In the genomic region with DNA sequence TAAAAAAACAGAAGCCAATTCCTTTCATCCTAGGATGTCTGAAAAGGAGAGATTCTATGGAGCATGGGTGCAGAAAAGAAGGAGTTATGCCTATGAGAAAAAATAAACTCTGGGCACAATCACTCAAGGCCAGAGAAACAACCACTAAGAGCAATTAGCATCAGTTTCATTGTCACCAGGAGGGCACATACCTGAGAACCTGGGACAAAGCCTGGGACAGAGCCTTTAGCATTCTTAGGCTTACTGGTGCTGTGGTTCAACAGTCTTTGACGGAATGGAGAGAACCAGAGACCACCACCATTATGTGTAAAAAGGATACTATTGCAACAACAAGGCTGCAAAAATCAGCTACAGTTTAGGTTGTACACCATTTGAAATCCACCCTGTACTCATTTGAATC, we compare ENCODE assay signal across 24 cellular contexts. TPM values are rescaled to one million over a fixed set of nuclear protein-coding genes. Genes with fewer than 3 reads are reported as not detected.
A peak's percentile ranks its signal among the peaks of the same experiment; 100 is the strongest.
DNase-seq lines count a peak whose midpoint lies in the region; ATAC-seq, FAIRE-seq and TF ChIP-seq lines count a peak whose summit lies in the region.
"Had no signal": no experiment of that assay in that cellular context is flagged by ENCODE, and none has a peak within 500 bp of the region (broad histone marks: within the 10 kb centered on the region; RNA-seq: fewer than 3 reads in every experiment).

No MANE protein-coding gene starts in this region.

- POLR2A ChIA-PET in H1 (lab: Charles Lee; ENCODE audit: partially characterized antibody) = no interaction called here
- POLR2A ChIA-PET in naive thymus-derived CD4-positive, alpha-beta T cell (lab: Charles Lee) = no interaction called here

- ATAC-seq in body of pancreas (no peak), GM18861 (IDR thresholded peaks at IDR 0.05; ENCODE audit: unreplicated experiment) (no peak)
- ATAC-seq in naive thymus-derived CD4-positive, alpha-beta T cell = no peak
- ATAC-seq: A549 had no signal

- H3K4me1 Mint-ChIP-seq in naive thymus-derived CD4-positive, alpha-beta T cell = peaks cover 0 to 5% (median 0%) of the 10 kb centered on the region in 7 donors
- H3K4me1 Mint-ChIP-seq: CD4-positive, alpha-beta memory T cell had no signal

- no peaks in the 10 kb centered on the region for H3K36me3 Mint-ChIP-seq in naive thymus-derived CD4-positive, alpha-beta T cell
- H3K36me3 Mint-ChIP-seq: CD4-positive, alpha-beta memory T cell had no signal

- H3K9me3 ChIP-seq in H1 (ENCODE audit: insufficient read depth in 2 of 2, low read depth in 1 of 2, low read length in 1 of 2) (no peaks in the 10 kb centered on the region), body of pancreas (no peaks in the 10 kb centered on the region)
- H3K9me3 ChIP-seq in naive thymus-derived CD4-positive, alpha-beta T cell (ENCODE audit: control insufficient read depth in 2 of 3, low read length in 3 of 3) = no peaks in the 10 kb centered on the region
- H3K9me3 ChIP-seq: A549; BE2C; BLaER1 treated with 17β-estradiol and CSF1 and Interleukin-3, amounts not matched to agents 10 nM and 100 nM; HAP-1 had no signal

- no peaks in the 10 kb centered on the region for H3K79me2 ChIP-seq in H1 (ENCODE audit: control insufficient read depth in 1 of 2, insufficient read depth in 2 of 2, low read length in 2 of 2)

- H3K36me3 ChIP-seq in H7 (replicated peaks; ENCODE audit: control insufficient read depth, insufficient read depth, low read length) (no peaks in the 10 kb centered on the region), H1 (ENCODE audit: control insufficient read depth in 2 of 4, insufficient read depth in 4 of 4, low read length in 3 of 4) (no peaks in the 10 kb centered on the region), body of pancreas (replicated peaks in 1 of 2; ENCODE audit: insufficient read depth in 1 of 2, low read depth in 2 of 2) (no peaks in the 10 kb centered on the region)
- no peaks in the 10 kb centered on the region for H3K36me3 ChIP-seq in naive thymus-derived CD4-positive, alpha-beta T cell (ENCODE audit: control insufficient read depth in 2 of 3, insufficient read depth in 3 of 3, low read length in 3 of 3)
- H3K36me3 ChIP-seq: BE2C; BLaER1 treated with 17β-estradiol and CSF1 and Interleukin-3, amounts not matched to agents 10 nM and 100 nM; HAP-1 had no signal

- intact Hi-C loops in body of pancreas (cut with DNase I) = no loop called here
- intact Hi-C loops in naive thymus-derived CD4-positive, alpha-beta T cell (cut with micrococcal nuclease) = no loop called here

- H3K4ac ChIP-seq in H1 (replicated peaks; ENCODE audit: insufficient read length, low read depth, low read length) = no peak overlapping the region

- H3K23me2 ChIP-seq in H1 (ENCODE audit: low read depth, low read length) = no peaks in the 10 kb centered on the region

- no peak overlapping the region for H3K14ac ChIP-seq in H1 (ENCODE audit: insufficient read length)

- H2BK15ac ChIP-seq in H1 (ENCODE audit: low read length) = no peak overlapping the region

- no peak overlapping the region for H3K27ac Mint-ChIP-seq in naive thymus-derived CD4-positive, alpha-beta T cell
- H3K27ac Mint-ChIP-seq: CD4-positive, alpha-beta memory T cell; HFFc6 had no signal

- H2BK20ac ChIP-seq in H1 (ENCODE audit: low read length) = no peak overlapping the region

- H3K79me1 ChIP-seq in H1 (ENCODE audit: low read depth, low read length) = no peaks in the 10 kb centered on the region

- H3K4me3 Mint-ChIP-seq in naive thymus-derived CD4-positive, alpha-beta T cell = no peak overlapping the region
- H3K4me3 Mint-ChIP-seq: CD4-positive, alpha-beta memory T cell; HFFc6 had no signal

- peak; percentile 31 for DNase-seq in H7
- no peak for DNase-seq in H1 (ENCODE audit: low read depth in 1 of 2, low spot score in 2 of 2)
- peak; percentile 20 for DNase-seq in iPS DF 19.7 (ENCODE audit: low read depth, low spot score)
- peak; percentile 25 for DNase-seq in iPS-NIHi7 (ENCODE audit: extremely low spot score)
- DNase-seq in T-helper 1 cell = no peak
- DNase-seq in body of pancreas = no peak
- DNase-seq in naive thymus-derived CD4-positive, alpha-beta T cell = no peak
- DNase-seq: 8988T; ACHN; AML-193; BE2C; Calu3; CD4-positive, alpha-beta memory T cell; COR-L47; DMS53; DMS79 treated with DMSO at 0.1 percent for 48 hours; GF-D8; HFFc6 had no signal

- no peak overlapping the region for H2BK12ac ChIP-seq in H1 (ENCODE audit: low read depth, low read length)

- no peak overlapping the region for H2BK120ac ChIP-seq in H1 (replicated peaks; ENCODE audit: low read depth, low read length)

- no peak overlapping the region for H4K5ac ChIP-seq in H1 (ENCODE audit: insufficient read length, low read depth, low read length)

- no peak overlapping the region for H3K18ac ChIP-seq in H1 (ENCODE audit: extremely low read depth, low read length)

- H3K56ac ChIP-seq in H1 (replicated peaks; ENCODE audit: insufficient read length, low read depth, low read length) = no peak overlapping the region

- H4K91ac ChIP-seq in H1 (replicated peaks; ENCODE audit: insufficient read length, low read length) = no peak overlapping the region

- CTCF ChIA-PET in H1 (lab: Charles Lee; ENCODE audit: partially characterized antibody) = interaction anchor here (1.7 to 2.1 kb wide), 2 partner anchors 15 to 131 kb away, joined by 5 to 10 read pairs; partner anchors contain the start of gene ELOVL4
- CTCF ChIA-PET in naive thymus-derived CD4-positive, alpha-beta T cell (lab: Charles Lee) = no interaction called here

- no peak overlapping the region for H2BK5ac ChIP-seq in H1 (ENCODE audit: low read depth, low read length)

- no peak overlapping the region for H3K4me2 ChIP-seq in H1 (ENCODE audit: insufficient read depth in 1 of 2, low read depth in 2 of 2, low read length in 2 of 2)
- H3K4me2 ChIP-seq: A549; BLaER1 treated with 17β-estradiol and CSF1 and Interleukin-3, amounts not matched to agents 10 nM and 100 nM had no signal

- WGBS in H1 (ENCODE audit: extremely low coverage in 1 of 2, insufficient coverage in 1 of 2, insufficient read length in 1 of 2, insufficient replicate concordance in 2 of 2, low coverage in 1 of 2, low lambda C conversion rate in 2 of 2, missing lambda C conversion rate in 1 of 2), 2 experiments = 65% methylated on average over 1 of the region's 1 CpG; no CpG with 5 or more reads in 1 of the 2 experiments
- WGBS in body of pancreas, 2 donors = 50 to 76% methylated on average over 1 of the region's 1 CpG

- H4K8ac ChIP-seq in H1 (ENCODE audit: extremely low read depth, insufficient read depth, low read length) = no peak overlapping the region

- no peak for TF ChIP-seq RAD21 in H1 (IDR thresholded peaks at IDR 0.05 in 1 of 2, conservative IDR thresholded peaks at IDR 0.05 in 1 of 2; ENCODE audit: low read depth in 2 of 2, low read length in 2 of 2)

- H3K27ac ChIP-seq in H1 (ENCODE audit: low read depth, low read length) = no peak overlapping the region
- H3K27ac ChIP-seq in body of pancreas = no peak overlapping the region
- no peak overlapping the region for H3K27ac ChIP-seq in naive thymus-derived CD4-positive, alpha-beta T cell (ENCODE audit: low read depth, low read length)
- H3K27ac ChIP-seq: A549; BLaER1 treated with 17β-estradiol and CSF1 and Interleukin-3, amounts not matched to agents 10 nM and 100 nM had no signal

- peaks cover 0 to 26% (median 10%) of the 10 kb centered on the region in 5 donors for H3K27me3 Mint-ChIP-seq in naive thymus-derived CD4-positive, alpha-beta T cell

- H3K27me3 ChIP-seq in H7 (ENCODE audit: control insufficient read depth, insufficient read depth, low read length) = no peaks in the 10 kb centered on the region
- no peaks in the 10 kb centered on the region for H3K27me3 ChIP-seq in H1 (replicated peaks in 1 of 4; ENCODE audit: control insufficient read depth in 3 of 4, extremely low read depth in 1 of 4, insufficient read depth in 3 of 4, low read length in 3 of 4)
- no peaks in the 10 kb centered on the region for H3K27me3 ChIP-seq in body of pancreas
- H3K27me3 ChIP-seq in naive thymus-derived CD4-positive, alpha-beta T cell (ENCODE audit: control insufficient read depth in 2 of 2, insufficient read depth in 2 of 2, low read length in 2 of 2) = no peaks in the 10 kb centered on the region
- H3K27me3 ChIP-seq: BE2C; BLaER1 treated with 17β-estradiol and CSF1 and Interleukin-3, amounts not matched to agents 10 nM and 100 nM had no signal

- H3K23ac ChIP-seq in H1 (ENCODE audit: insufficient read length) = no peak overlapping the region

- H3K4me3 ChIP-seq in H7 (ENCODE audit: insufficient read depth, low read depth, low read length) (no peak overlapping the region), H1 (ENCODE audit: extremely low read depth in 1 of 4, insufficient read depth in 2 of 4, low read depth in 3 of 4, low read length in 4 of 4) (no peak overlapping the region), body of pancreas (no peak overlapping the region)
- no peak overlapping the region for H3K4me3 ChIP-seq in naive thymus-derived CD4-positive, alpha-beta T cell (ENCODE audit: low read length)
- H3K4me3 ChIP-seq: A549; BLaER1 treated with 17β-estradiol and CSF1 and Interleukin-3, amounts not matched to agents 10 nM and 100 nM; HAP-1 had no signal

- H3K4me1 ChIP-seq in H1 (replicated peaks in 1 of 4; ENCODE audit: control insufficient read depth in 3 of 4, insufficient read depth in 4 of 4, low read length in 3 of 4) (peaks cover 0 to 4% (median 0%) of the 10 kb centered on the region in 4 experiments; a peak in 2 of 7 replicates), body of pancreas (no peaks in the 10 kb centered on the region)
- no peaks in the 10 kb centered on the region for H3K4me1 ChIP-seq in naive thymus-derived CD4-positive, alpha-beta T cell (ENCODE audit: control insufficient read depth in 2 of 2, insufficient read depth in 2 of 2, low read length in 2 of 2)
- H3K4me1 ChIP-seq: A549, BE2C, HAP-1 had no signal

- no peak for TF ChIP-seq EP300 in H1 (IDR thresholded peaks at IDR 0.05; ENCODE audit: borderline replicate concordance in 1 of 2, low read depth in 2 of 2, low read length in 2 of 2)

- H3K9ac ChIP-seq in H1 (replicated peaks in 1 of 4; ENCODE audit: extremely low read depth in 1 of 4, low read depth in 3 of 4, low read length in 3 of 4) = no peak overlapping the region
- H3K9ac ChIP-seq: BLaER1 treated with 17β-estradiol and CSF1 and Interleukin-3, amounts not matched to agents 10 nM and 100 nM had no signal

- H3K9me3 Mint-ChIP-seq in naive thymus-derived CD4-positive, alpha-beta T cell = peaks cover 0 to 19% (median 8%) of the 10 kb centered on the region in 11 donors
- H3K9me3 Mint-ChIP-seq: HFFc6 had no signal

- no peak for TF ChIP-seq CTCF in H1 (IDR thresholded peaks at IDR 0.05; ENCODE audit: control extremely low read depth in 1 of 3, insufficient read depth in 1 of 3, low read depth in 1 of 3, low read length in 3 of 3)
- no peak for TF ChIP-seq CTCF in body of pancreas (IDR thresholded peaks at IDR 0.05)

- no peaks in the 10 kb centered on the region for H4K20me1 ChIP-seq in H1 (replicated peaks in 1 of 2; ENCODE audit: control insufficient read depth in 1 of 2, insufficient read depth in 2 of 2, low read length in 2 of 2)
- H4K20me1 ChIP-seq: BLaER1 treated with 17β-estradiol and CSF1 and Interleukin-3, amounts not matched to agents 10 nM and 100 nM had no signal

- TF ChIP-seq POLR2A in H1 (IDR thresholded peaks at IDR 0.05; ENCODE audit: control extremely low read depth in 1 of 2, low read depth in 2 of 2, low read length in 2 of 2) (no peak), body of pancreas (IDR thresholded peaks at IDR 0.05) (no peak)

- no peak overlapping the region for H2AFZ ChIP-seq in H1 (ENCODE audit: low read length)

- FAIRE-seq in H1 (lab: Jason Lieb, UNC) = peak; percentile 69
- FAIRE-seq: A549, GM12891, GM18507 had no signal

- H2AK5ac ChIP-seq in H1 (ENCODE audit: low read depth, low read length) = no peak overlapping the region

RNA-seq across cellular contexts. Expression of gene BCKDHB, which starts 29.4 kb away (rescaled TPM):
- total RNA-seq in H7 (2014; rRNA removed; shearing (Covaris generic)) = 17.4 and 19.4 TPM in 2 replicates
- 26.2 and 30.8 TPM in 2 replicates for total RNA-seq in H1 (2021; fragmentation: NEBNext Ultra II Directional; extraction: Animal tissue kit (Norgen Biotek cat#: 25700))
- polyA plus RNA-seq in H1 (2011; rRNA removed) = 11.8 and 22.1 TPM in 2 replicates
- polyA plus RNA-seq in H1 (2011; cell fraction: cytosol; rRNA removed) = 22.1 TPM
- 8.2 TPM for polyA plus RNA-seq in H1 (2011; cell fraction: nucleus; rRNA removed)
- polyA plus RNA-seq in H1 (2012, experiment 1 of 2) = 20.0 to 26.0 TPM (median 21.3 TPM) in 4 replicates
- 6.1 TPM for polyA plus RNA-seq in H1 (2012, experiment 2 of 2)
- 13.9 TPM for polyA plus RNA-seq in H1 (2013, experiment 1 of 2)
- 13.3 TPM for polyA plus RNA-seq in H1 (2013, experiment 2 of 2)
- 27.3 and 27.8 TPM in 2 replicates for polyA minus RNA-seq in H1 (2011; rRNA and poly(A)+ RNA removed)
- 11.7 TPM for polyA minus RNA-seq in H1 (2011; cell fraction: cytosol; rRNA and poly(A)+ RNA removed)
- polyA minus RNA-seq in H1 (2011; cell fraction: nucleus; rRNA and poly(A)+ RNA removed) = 74.2 TPM
- total RNA-seq in body of pancreas = 10 to 100 TPM; 11.5 to 14.8 TPM
- 10 to 100 TPM; 13.8 to 22.1 (median 17.4) TPM for total RNA-seq in naive thymus-derived CD4-positive, alpha-beta T cell
- 10 to 100 TPM; 18.6 to 24.3 TPM for polyA plus RNA-seq in naive thymus-derived CD4-positive, alpha-beta T cell

Comparison
In these comparisons a context has a peak if more than half of its experiments do, and no peak if none do; other contexts are left out.
1. DNase-seq: peak in H7 (single experiment), iPS DF 19.7 (single experiment) and iPS-NIHi7 (single experiment); none in H1 (0 of 2), T-helper 1 cell (0 of 5), body of pancreas (0 of 4) and naive thymus-derived CD4-positive, alpha-beta T cell (0 of 9).